In the genomic region with DNA sequence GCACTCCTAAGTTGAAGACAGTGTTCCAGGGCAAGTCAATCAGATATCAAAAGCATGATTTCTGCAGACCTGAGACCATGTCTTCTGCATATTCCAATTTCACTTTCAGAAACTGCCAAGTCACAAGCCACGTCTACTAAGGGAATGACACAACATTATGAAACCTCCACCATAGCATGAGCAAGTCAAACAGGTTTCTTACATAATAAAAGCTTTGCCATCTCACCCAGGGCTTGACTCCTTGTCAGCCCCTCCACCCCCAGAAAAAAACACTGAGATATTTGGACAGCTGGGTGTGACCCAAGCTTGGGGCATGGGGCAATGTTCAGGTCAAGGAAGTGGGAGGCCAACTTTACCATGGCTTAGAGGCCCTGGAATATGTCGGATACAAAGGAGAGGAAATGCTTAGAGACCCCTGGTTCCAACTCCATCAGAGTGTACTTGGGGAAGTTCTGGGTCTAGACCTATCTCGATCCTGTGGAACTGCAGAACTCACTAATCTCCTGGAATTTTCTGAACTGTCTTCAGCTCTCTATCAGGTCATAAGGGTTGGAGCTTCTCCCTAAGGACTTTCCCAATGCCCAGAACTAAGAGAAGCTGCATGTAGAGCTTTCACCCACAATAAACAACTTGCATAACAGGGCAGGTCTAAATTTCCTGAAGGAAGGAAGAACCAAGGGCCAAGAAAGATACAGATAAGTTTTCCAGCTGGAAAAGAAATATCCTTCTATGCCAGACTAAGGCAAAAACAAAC, we compare ENCODE assay signal across 8 cellular contexts.
DNase-seq lines count a peak whose midpoint lies in the region; ATAC-seq lines count a peak whose summit lies in the region.

No MANE protein-coding gene starts in this region.

- peak overlapping the region; percentile 39 for H3K27ac ChIP-seq in muscle layer of duodenum (ENCODE audit: low read length)

- ATAC-seq in GM18867 (IDR thresholded peaks at IDR 0.05; ENCODE audit: unreplicated experiment) (peak; percentile 82), HG02852 (IDR thresholded peaks at IDR 0.05; ENCODE audit: unreplicated experiment) (peak; percentile 83), HG03039 (IDR thresholded peaks at IDR 0.05; ENCODE audit: unreplicated experiment) (no peak)

- H3K36me3 ChIP-seq in muscle layer of duodenum (ENCODE audit: control insufficient read depth in 1 of 2, insufficient read depth in 2 of 2, low read length in 2 of 2), result no peaks in the 10 kb centered on the region

- no peaks in the 10 kb centered on the region for H3K27me3 ChIP-seq in muscle layer of duodenum (ENCODE audit: low read depth, low read length)

- no peak overlapping the region for H3K4me3 ChIP-seq in muscle layer of duodenum (ENCODE audit: low read depth in 1 of 2, low read length in 2 of 2)

- DNase-seq in SIG-M5 (lab: John Stamatoyannopoulos, UW), result peak; percentile 51
- DNase-seq in NCI-H2171 (lab: John Stamatoyannopoulos, UW), result no peak
- no peak for DNase-seq in NCI-H446 (lab: John Stamatoyannopoulos, UW)
- no peak for DNase-seq in midbrain (lab: John Stamatoyannopoulos, UW)

- no peaks in the 10 kb centered on the region for H3K9me3 ChIP-seq in muscle layer of duodenum (ENCODE audit: control insufficient read depth in 1 of 2, low read length in 2 of 2)

- no peaks in the 10 kb centered on the region for H3K4me1 ChIP-seq in muscle layer of duodenum (ENCODE audit: control insufficient read depth in 1 of 2, insufficient read depth in 2 of 2, low read length in 2 of 2)
